2 cellular contexts compared by ENCODE assay signal in the genomic region with DNA sequence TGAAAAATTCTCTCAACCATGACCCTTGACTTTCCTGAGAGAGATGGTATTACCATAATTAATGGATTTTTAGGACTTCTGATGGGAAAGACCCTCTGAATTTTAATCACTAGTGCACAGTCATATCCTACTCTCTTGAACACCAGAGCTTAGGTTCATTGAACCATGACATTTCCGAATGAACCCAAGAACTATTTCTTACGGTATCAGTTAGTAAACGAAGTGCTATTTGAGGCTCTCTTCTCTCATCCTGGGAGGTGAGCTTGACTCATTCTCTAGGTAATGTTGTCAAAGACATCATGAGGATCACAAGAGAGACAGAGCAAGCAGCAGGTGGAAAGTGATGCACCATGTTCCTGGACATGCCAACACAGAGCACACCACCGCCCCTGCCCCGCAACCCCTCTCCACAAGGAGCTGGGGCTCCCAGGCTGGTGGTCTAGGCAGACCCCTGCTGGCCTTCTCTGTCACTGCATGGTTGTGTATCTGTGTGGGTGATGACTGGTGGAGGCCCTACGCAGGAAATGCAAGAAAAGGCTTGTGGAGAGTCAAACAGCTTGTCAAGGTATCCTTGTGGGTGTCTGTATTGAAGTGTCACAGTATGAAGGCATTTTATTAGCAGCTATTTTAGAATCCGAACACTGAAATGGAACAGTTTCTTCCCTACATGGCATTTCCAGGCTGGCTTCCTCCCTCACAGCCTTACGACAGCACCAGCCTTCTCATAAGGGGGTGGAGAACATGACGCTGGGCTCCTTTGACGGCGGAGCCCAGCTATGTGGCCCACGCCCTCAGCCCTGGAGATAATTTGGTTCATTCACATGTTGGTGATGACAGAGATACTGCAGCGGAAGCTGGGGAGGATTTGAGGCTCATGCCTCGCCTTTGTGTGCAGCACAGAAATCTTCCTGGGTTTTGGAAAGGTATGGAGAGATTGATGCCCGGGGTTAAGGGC.
TF ChIP-seq lines count a peak whose summit lies in the region.

No MANE protein-coding gene starts in this region.

TF ChIP-seq in GM23338, 12 proteins besides CTCF, POLR2A, EP300 and RAD21 (continues in another document):
- TF ChIP-seq ZNF114 (CRISPR knock-in tag; IDR thresholded peaks at IDR 0.05) (no peak), STAT1 (IDR thresholded peaks at IDR 0.05; ENCODE audit: unreplicated experiment) (no peak), NANOG (IDR thresholded peaks at IDR 0.05; ENCODE audit: borderline replicate concordance) (no peak), CREB1 (CRISPR knock-in tag; IDR thresholded peaks at IDR 0.05; ENCODE audit: low read depth) (no peak), POLR2AphosphoS5 (IDR thresholded peaks at IDR 0.05; ENCODE audit: low read depth) (no peak), EZH2 (IDR thresholded peaks at IDR 0.05; ENCODE audit: low read depth, unreplicated experiment) (no peak), ZNF331 (CRISPR knock-in tag; IDR thresholded peaks at IDR 0.05; ENCODE audit: low read depth) (no peak), JUNB (IDR thresholded peaks at IDR 0.05; ENCODE audit: unreplicated experiment) (no peak)
- TF ChIP-seq, protein P1, sequence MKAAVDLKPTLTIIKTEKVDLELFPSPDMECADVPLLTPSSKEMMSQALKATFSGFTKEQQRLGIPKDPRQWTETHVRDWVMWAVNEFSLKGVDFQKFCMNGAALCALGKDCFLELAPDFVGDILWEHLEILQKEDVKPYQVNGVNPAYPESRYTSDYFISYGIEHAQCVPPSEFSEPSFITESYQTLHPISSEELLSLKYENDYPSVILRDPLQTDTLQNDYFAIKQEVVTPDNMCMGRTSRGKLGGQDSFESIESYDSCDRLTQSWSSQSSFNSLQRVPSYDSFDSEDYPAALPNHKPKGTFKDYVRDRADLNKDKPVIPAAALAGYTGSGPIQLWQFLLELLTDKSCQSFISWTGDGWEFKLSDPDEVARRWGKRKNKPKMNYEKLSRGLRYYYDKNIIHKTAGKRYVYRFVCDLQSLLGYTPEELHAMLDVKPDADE (IDR thresholded peaks at IDR 0.05) = no peak
- TF ChIP-seq, protein P2, sequence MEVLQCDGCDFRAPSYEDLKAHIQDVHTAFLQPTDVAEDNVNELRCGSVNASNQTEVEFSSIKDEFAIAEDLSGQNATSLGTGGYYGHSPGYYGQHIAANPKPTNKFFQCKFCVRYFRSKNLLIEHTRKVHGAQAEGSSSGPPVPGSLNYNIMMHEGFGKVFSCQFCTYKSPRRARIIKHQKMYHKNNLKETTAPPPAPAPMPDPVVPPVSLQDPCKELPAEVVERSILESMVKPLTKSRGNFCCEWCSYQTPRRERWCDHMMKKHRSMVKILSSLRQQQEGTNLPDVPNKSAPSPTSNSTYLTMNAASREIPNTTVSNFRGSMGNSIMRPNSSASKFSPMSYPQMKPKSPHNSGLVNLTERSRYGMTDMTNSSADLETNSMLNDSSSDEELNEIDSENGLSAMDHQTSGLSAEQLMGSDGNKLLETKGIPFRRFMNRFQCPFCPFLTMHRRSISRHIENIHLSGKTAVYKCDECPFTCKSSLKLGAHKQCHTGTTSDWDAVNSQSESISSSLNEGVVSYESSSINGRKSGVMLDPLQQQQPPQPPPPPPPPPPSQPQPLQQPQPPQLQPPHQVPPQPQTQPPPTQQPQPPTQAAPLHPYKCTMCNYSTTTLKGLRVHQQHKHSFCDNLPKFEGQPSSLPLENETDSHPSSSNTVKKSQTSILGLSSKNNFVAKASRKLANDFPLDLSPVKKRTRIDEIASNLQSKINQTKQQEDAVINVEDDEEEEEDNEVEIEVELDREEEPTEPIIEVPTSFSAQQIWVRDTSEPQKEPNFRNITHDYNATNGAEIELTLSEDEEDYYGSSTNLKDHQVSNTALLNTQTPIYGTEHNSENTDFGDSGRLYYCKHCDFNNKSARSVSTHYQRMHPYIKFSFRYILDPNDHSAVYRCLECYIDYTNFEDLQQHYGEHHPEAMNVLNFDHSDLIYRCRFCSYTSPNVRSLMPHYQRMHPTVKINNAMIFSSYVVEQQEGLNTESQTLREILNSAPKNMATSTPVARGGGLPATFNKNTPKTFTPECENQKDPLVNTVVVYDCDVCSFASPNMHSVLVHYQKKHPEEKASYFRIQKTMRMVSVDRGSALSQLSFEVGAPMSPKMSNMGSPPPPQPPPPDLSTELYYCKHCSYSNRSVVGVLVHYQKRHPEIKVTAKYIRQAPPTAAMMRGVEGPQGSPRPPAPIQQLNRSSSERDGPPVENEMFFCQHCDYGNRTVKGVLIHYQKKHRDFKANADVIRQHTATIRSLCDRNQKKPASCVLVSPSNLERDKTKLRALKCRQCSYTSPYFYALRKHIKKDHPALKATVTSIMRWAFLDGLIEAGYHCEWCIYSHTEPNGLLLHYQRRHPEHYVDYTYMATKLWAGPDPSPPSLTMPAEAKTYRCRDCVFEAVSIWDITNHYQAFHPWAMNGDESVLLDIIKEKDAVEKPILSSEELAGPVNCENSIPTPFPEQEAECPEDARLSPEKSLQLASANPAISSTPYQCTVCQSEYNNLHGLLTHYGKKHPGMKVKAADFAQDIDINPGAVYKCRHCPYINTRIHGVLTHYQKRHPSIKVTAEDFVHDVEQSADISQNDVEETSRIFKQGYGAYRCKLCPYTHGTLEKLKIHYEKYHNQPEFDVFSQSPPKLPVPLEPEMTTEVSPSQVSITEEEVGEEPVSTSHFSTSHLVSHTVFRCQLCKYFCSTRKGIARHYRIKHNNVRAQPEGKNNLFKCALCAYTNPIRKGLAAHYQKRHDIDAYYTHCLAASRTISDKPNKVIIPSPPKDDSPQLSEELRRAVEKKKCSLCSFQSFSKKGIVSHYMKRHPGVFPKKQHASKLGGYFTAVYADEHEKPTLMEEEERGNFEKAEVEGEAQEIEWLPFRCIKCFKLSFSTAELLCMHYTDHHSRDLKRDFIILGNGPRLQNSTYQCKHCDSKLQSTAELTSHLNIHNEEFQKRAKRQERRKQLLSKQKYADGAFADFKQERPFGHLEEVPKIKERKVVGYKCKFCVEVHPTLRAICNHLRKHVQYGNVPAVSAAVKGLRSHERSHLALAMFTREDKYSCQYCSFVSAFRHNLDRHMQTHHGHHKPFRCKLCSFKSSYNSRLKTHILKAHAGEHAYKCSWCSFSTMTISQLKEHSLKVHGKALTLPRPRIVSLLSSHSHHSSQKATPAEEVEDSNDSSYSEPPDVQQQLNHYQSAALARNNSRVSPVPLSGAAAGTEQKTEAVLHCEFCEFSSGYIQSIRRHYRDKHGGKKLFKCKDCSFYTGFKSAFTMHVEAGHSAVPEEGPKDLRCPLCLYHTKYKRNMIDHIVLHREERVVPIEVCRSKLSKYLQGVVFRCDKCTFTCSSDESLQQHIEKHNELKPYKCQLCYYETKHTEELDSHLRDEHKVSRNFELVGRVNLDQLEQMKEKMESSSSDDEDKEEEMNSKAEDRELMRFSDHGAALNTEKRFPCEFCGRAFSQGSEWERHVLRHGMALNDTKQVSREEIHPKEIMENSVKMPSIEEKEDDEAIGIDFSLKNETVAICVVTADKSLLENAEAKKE (CRISPR knock-in tag; IDR thresholded peaks at IDR 0.05) = no peak

TF ChIP-seq in K562, 482 proteins besides CTCF, POLR2A, EP300 and RAD21:
- TF ChIP-seq MAZ (CRISPR knock-in tag; conservative IDR thresholded peaks at IDR 0.05 in 1 of 2, IDR thresholded peaks at IDR 0.05 in 1 of 2) (no peak), MTA3 (IDR thresholded peaks at IDR 0.05; ENCODE audit: borderline replicate concordance) (no peak), NCOR1 (IDR thresholded peaks at IDR 0.05) (no peak), ZNF766 (CRISPR knock-in tag; conservative IDR thresholded peaks at IDR 0.05) (no peak), MECOM (CRISPR knock-in tag; IDR thresholded peaks at IDR 0.05) (no peak)
